In the genomic region with DNA sequence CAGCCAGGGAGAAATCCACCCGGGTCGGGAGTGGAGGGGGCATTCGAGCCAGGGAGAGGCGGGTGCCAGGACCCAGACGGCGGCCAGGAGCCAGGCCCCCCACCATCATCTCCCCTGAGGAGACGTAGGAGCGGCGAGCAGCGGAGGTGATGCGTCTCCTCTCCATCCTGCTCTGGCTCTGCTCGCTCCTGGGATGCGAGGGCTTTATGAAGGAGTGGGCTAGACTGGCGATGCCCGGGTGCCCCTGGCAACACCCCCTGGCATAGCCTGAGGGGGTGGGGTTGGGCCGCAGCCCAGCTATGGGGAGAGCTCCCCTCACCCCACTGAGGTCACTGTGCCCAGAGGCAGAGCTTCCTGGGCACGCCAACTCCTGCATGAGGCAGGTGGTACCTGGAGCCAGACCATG, we compare ENCODE assay signal across 1 cellular context.
TF ChIP-seq lines count a peak whose summit lies in the region.

Gene GFAP, minus strand, starts transcription at position 180 of the 406 bp plus-strand sequence. Its CDS starts 14 bp downstream, at position 166.

TF ChIP-seq in H1, 55 proteins besides CTCF, POLR2A, EP300 and RAD21:
- no peak for TF ChIP-seq MAX (IDR thresholded peaks at IDR 0.05)
- TF ChIP-seq MAFK (IDR thresholded peaks at IDR 0.05; ENCODE audit: low read depth, low read length): no peak
- no peak for TF ChIP-seq HDAC6 (IDR thresholded peaks at IDR 0.05; ENCODE audit: low read depth, low read length)
- no peak for TF ChIP-seq SUZ12 (IDR thresholded peaks at IDR 0.05; ENCODE audit: low read length)
- TF ChIP-seq E2F6 (IDR thresholded peaks at IDR 0.05): no peak
- TF ChIP-seq RXRA (IDR thresholded peaks at IDR 0.05; ENCODE audit: insufficient read depth, low read depth, low read length): no peak
- TF ChIP-seq POLR2AphosphoS5 (IDR thresholded peaks at IDR 0.05; ENCODE audit: low read depth, low read length): no peak
- no peak for TF ChIP-seq TAF1 (IDR thresholded peaks at IDR 0.05; ENCODE audit: low read depth, low read length)
- no peak for TF ChIP-seq SIX5 (IDR thresholded peaks at IDR 0.05; ENCODE audit: low read depth, low read length)
- no peak for TF ChIP-seq BACH1 (IDR thresholded peaks at IDR 0.05; ENCODE audit: low read length)
- no peak for TF ChIP-seq CTBP2 (IDR thresholded peaks at IDR 0.05; ENCODE audit: borderline replicate concordance, insufficient read depth, insufficient read length, low read length)
- TF ChIP-seq, protein P1, sequence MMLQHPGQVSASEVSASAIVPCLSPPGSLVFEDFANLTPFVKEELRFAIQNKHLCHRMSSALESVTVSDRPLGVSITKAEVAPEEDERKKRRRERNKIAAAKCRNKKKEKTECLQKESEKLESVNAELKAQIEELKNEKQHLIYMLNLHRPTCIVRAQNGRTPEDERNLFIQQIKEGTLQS (IDR thresholded peaks at IDR 0.05; ENCODE audit: insufficient read depth, low read depth, low read length): no peak
- no peak for TF ChIP-seq TCF12 (IDR thresholded peaks at IDR 0.05; ENCODE audit: low read depth, low read length)
- no peak for TF ChIP-seq ASH2L (IDR thresholded peaks at IDR 0.05; ENCODE audit: low read length)
- no peak for TF ChIP-seq SP1 (IDR thresholded peaks at IDR 0.05; ENCODE audit: low read depth, low read length)
- no peak for TF ChIP-seq RNF2 (IDR thresholded peaks at IDR 0.05; ENCODE audit: borderline replicate concordance, low read depth, low read length, missing control alignments, poor library complexity, severe bottlenecking)
- TF ChIP-seq EGR1 (IDR thresholded peaks at IDR 0.05; ENCODE audit: borderline replicate concordance, low read depth, low read length): no peak
- no peak for TF ChIP-seq KDM5A (IDR thresholded peaks at IDR 0.05; ENCODE audit: low read length)
- TF ChIP-seq GABPA (IDR thresholded peaks at IDR 0.05; ENCODE audit: borderline replicate concordance, insufficient read depth, low read length): no peak
- no peak for TF ChIP-seq BCL11A (IDR thresholded peaks at IDR 0.05; ENCODE audit: low read depth in 2 of 2, low read length in 2 of 2)
